ENCODE assay signal across 17 cellular contexts in the genomic region with DNA sequence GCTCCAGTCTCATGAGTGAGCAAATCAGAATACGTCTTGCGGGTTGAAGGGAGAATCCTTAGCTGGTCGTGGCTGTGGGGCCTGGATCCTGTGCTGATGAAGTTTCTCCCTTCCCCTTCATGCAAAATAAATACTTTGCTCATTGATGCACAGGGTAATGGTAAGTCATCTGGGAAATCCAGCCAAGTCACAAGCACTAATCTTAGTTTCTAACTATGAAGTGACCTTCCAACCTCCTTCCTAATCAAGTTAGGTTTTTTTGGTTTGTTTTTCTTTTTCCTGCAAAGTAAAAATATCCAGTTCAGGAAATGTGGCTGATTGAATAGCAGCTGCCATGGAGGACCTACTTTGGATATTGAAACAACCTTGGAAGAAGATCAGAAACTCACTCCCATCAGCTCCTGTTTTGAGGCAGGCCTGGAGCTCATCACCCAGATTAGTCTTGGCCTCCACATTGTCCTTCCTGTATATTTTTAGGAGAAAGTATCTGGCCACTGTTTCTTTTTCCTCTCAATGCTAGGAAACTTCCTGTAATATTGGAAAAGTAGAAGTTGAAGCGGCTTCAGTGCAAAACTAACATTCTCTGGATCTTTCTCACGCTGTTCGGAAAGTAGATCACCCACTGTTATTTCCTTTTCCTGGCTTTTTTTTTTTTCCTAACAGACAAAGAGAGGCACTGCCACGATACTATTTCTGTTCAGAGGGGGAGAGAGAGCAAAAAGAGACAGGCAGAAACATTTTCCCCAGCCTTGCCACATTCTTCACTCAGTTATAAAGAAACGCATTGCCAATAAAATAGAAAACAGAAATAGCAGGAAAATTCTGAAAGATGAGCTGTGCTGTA. TPM values are rescaled to one million over a fixed set of nuclear protein-coding genes. Genes with fewer than 3 reads are reported as not detected.
DNase-seq lines count a peak whose midpoint lies in the region; ATAC-seq, FAIRE-seq and TF ChIP-seq lines count a peak whose summit lies in the region.
"Had no signal": no experiment of that assay in that cellular context is flagged by ENCODE, and none has a peak within 500 bp of the region (broad histone marks: within the 10 kb centered on the region; RNA-seq: fewer than 3 reads in every experiment).

No MANE protein-coding gene starts in this region.

- POLR2A ChIA-PET in HepG2 (lab: Yijun Ruan, JAX): no interaction called here

- H3K27ac ChIP-seq in right lobe of liver (no peak overlapping the region), HepG2 (ENCODE audit: extremely low read length, insufficient read depth, low read length) (no peak overlapping the region), heart left ventricle (peak overlapping the region in 11 of 12 donors; percentile 51 to 76 (median 66)), vagina (peak overlapping the region; percentile 53)
- H3K27ac ChIP-seq: foreskin keratinocyte had no signal

- no peak for TF ChIP-seq POLR2A in right lobe of liver (IDR thresholded peaks at IDR 0.05)
- no peak for TF ChIP-seq POLR2A in HepG2 (IDR thresholded peaks at IDR 0.05; ENCODE audit: insufficient read depth in 1 of 2, low read depth in 2 of 2, low read length in 2 of 2)
- TF ChIP-seq POLR2A in heart left ventricle (IDR thresholded peaks at IDR 0.05): no peak
- TF ChIP-seq POLR2A in vagina (IDR thresholded peaks at IDR 0.05): no peak

- no peak for TF ChIP-seq RAD21 in HepG2 (CRISPR knock-in tag; IDR thresholded peaks at IDR 0.05)

- H4K20me1 ChIP-seq in HepG2 (ENCODE audit: insufficient read depth, low read length): no peaks in the 10 kb centered on the region

- no peak overlapping the region for H2AFZ ChIP-seq in HepG2 (ENCODE audit: low read length)

- FAIRE-seq in HepG2 (lab: Jason Lieb, UNC): no peak
- FAIRE-seq: GM19239 had no signal

- H3K9ac ChIP-seq in HepG2 (ENCODE audit: insufficient read depth, low read depth, low read length): no peak overlapping the region

- H3K4me3 ChIP-seq in right lobe of liver (no peak overlapping the region), HepG2 (replicated peaks in 1 of 3; ENCODE audit: insufficient read depth in 1 of 3, low read depth in 2 of 3, low read length in 3 of 3) (no peak overlapping the region), heart left ventricle (no peak overlapping the region), vagina (no peak overlapping the region)

- H3K36me3 ChIP-seq in right lobe of liver (no peaks in the 10 kb centered on the region), HepG2 (replicated peaks in 1 of 2; ENCODE audit: control insufficient read depth in 1 of 2, insufficient read depth in 2 of 2, low read length in 2 of 2) (no peaks in the 10 kb centered on the region), heart left ventricle (no peaks in the 10 kb centered on the region), vagina (no peaks in the 10 kb centered on the region)

- in situ Hi-C loops in HepG2 (cut with HindIII; ENCODE audit: extremely low pct_ligation_motif_present, low pct_unique_long_range_greater_than_20kb): no loop called here

- no peaks in the 10 kb centered on the region for H3K79me2 ChIP-seq in HepG2 (ENCODE audit: insufficient read depth, low read length)

- ATAC-seq in right lobe of liver: peak; percentile 9 to 31 (median 24)
- no peak for ATAC-seq in HepG2
- ATAC-seq in heart left ventricle: peak in 3 of 4 donors; percentile 47 to 59 (median 54)
- no peak for ATAC-seq in GM21360 (IDR thresholded peaks at IDR 0.05; ENCODE audit: unreplicated experiment)
- no peak for ATAC-seq in HG03196 (IDR thresholded peaks at IDR 0.05; ENCODE audit: unreplicated experiment)
- ATAC-seq: foreskin keratinocyte had no signal

- no TSS peak for BruUV-seq in HepG2 (replicated peaks; lab: Mats Ljungman, UMichigan)

- CTCF ChIA-PET in HepG2 (lab: Yijun Ruan, JAX; ENCODE audit: low intra/inter-chr PET ratio, low total read pairs): no interaction called here

- no peak for TF ChIP-seq EP300 in HepG2 (IDR thresholded peaks at IDR 0.05; ENCODE audit: low read depth in 2 of 2, low read length in 2 of 2)
- TF ChIP-seq EP300 in HepG2 (CRISPR knock-in tag; IDR thresholded peaks at IDR 0.05; ENCODE audit: borderline replicate concordance): no peak

- DNase-seq in right lobe of liver (no peak), HepG2 (ENCODE audit: low spot score) (no peak), heart left ventricle (no peak), neural crest cell (ENCODE audit: low read depth, low spot score) (no peak), vagina (ENCODE audit: extremely low spot score in 2 of 2) (no peak), posterior cingulate gyrus (no peak)
- DNase-seq: activated CD4-positive, alpha-beta T cell treated with anti-CD3 and anti-CD28 coated beads, Interleukin-2, amount 10 ng/mL, durations not matched to agents 7 days and 5 days; activated T-cell treated with anti-CD3 and anti-CD28 coated beads, Interleukin-2, amount 50 U/mL, for 1 hour; COR-L47; foreskin keratinocyte; GDM1; NCI-H2081 treated with DMSO at 0.1 percent for 48 hours had no signal

- WGBS in right lobe of liver (ENCODE audit: insufficient coverage, low coverage, low lambda C conversion rate, missing lambda C conversion rate): 41% methylated on average over 5 of the region's 8 CpGs
- 59% methylated on average over 8 of the region's 8 CpGs for WGBS in HepG2 (ENCODE audit: low lambda C conversion rate)
- WGBS in heart left ventricle, 4 donors: 37 to 51% (median 44%) methylated on average over 8 of the region's 8 CpGs

- H3K9me3 ChIP-seq in right lobe of liver: no peaks in the 10 kb centered on the region
- H3K9me3 ChIP-seq in HepG2 (ENCODE audit: low read length): no peaks in the 10 kb centered on the region
- peaks cover 0 to 12% (median 0%) of the 10 kb centered on the region in 12 donors for H3K9me3 ChIP-seq in heart left ventricle
- H3K9me3 ChIP-seq in vagina: no peaks in the 10 kb centered on the region

- intact Hi-C loops in right lobe of liver (cut with DNase I) (no loop called here), HepG2 (cut with micrococcal nuclease; ENCODE audit: unreplicated experiment) (no loop called here), heart left ventricle (cut with DNase I) (no loop called here), vagina (cut with DNase I) (no loop called here), posterior cingulate gyrus (cut with DNase I) (no loop called here)

- H3K4me2 ChIP-seq in HepG2 (ENCODE audit: low read depth, low read length): no peak overlapping the region

- TF ChIP-seq CTCF in right lobe of liver (IDR thresholded peaks at IDR 0.05): no peak
- TF ChIP-seq CTCF in HepG2 (CRISPR knock-in tag; IDR thresholded peaks at IDR 0.05): no peak
- TF ChIP-seq CTCF in heart left ventricle (IDR thresholded peaks at IDR 0.05): no peak
- TF ChIP-seq CTCF in neural crest cell (conservative IDR thresholded peaks at IDR 0.05): no peak
- no peak for TF ChIP-seq CTCF in vagina (IDR thresholded peaks at IDR 0.05)

- H3K4me3 Mint-ChIP-seq in neural crest cell: no peak overlapping the region
- H3K4me3 Mint-ChIP-seq: activated CD4-positive, alpha-beta T cell treated with anti-CD3 and anti-CD28 coated beads, Interleukin-2, amount 10 ng/mL, durations not matched to agents 7 days and 5 days had no signal

- no peaks in the 10 kb centered on the region for H3K27me3 Mint-ChIP-seq in neural crest cell (ENCODE audit: low read depth)
- H3K27me3 Mint-ChIP-seq: activated CD4-positive, alpha-beta T cell treated with anti-CD3 and anti-CD28 coated beads, Interleukin-2, amount 10 ng/mL, durations not matched to agents 7 days and 5 days had no signal

- H3K4me1 Mint-ChIP-seq in neural crest cell: peaks cover 15% of the 10 kb centered on the region

- H3K27me3 ChIP-seq in right lobe of liver: no peaks in the 10 kb centered on the region
- H3K27me3 ChIP-seq in HepG2 (ENCODE audit: control insufficient read depth in 1 of 2, insufficient read depth in 2 of 2, low read length in 2 of 2): no peaks in the 10 kb centered on the region
- no peaks in the 10 kb centered on the region for H3K27me3 ChIP-seq in heart left ventricle
- H3K27me3 ChIP-seq in vagina: no peaks in the 10 kb centered on the region
- H3K27me3 ChIP-seq: foreskin keratinocyte had no signal

- peak overlapping the region; percentile 44 for H3K27ac Mint-ChIP-seq in neural crest cell (ENCODE audit: unreplicated experiment)
- H3K27ac Mint-ChIP-seq: activated CD4-positive, alpha-beta T cell treated with anti-CD3 and anti-CD28 coated beads, Interleukin-2, amount 10 ng/mL, durations not matched to agents 7 days and 5 days had no signal

- no peaks in the 10 kb centered on the region for H3K36me3 Mint-ChIP-seq in neural crest cell (ENCODE audit: low read depth)

- H3K4me1 ChIP-seq in right lobe of liver: no peaks in the 10 kb centered on the region
- H3K4me1 ChIP-seq in HepG2 (ENCODE audit: insufficient read depth, low read length): peaks cover 6% of the 10 kb centered on the region; the same call in 1 of the 2 replicates
- H3K4me1 ChIP-seq in heart left ventricle: peaks cover 0 to 26% (median 12%) of the 10 kb centered on the region in 12 donors
- peaks cover 20% of the 10 kb centered on the region for H3K4me1 ChIP-seq in vagina
- H3K4me1 ChIP-seq: foreskin keratinocyte had no signal

- no peaks in the 10 kb centered on the region for H3K9me3 Mint-ChIP-seq in neural crest cell

RNA-seq across cellular contexts. Expression of gene ARL11, which starts 12.2 kb away (rescaled TPM):
- total RNA-seq in right lobe of liver (under 1 TPM; 0.18 to 0.53 (median 0.39) TPM), HepG2 (2016; rRNA removed; fragmentation: Illumina TruSeq; extraction: Trizol) (0.04 TPM in 1 of 2 replicates, not detected in the other), heart left ventricle (1 to 10 TPM in 1 of 9 donors, under 1 TPM in 8; 0.13 to 3.0 (median 0.30) TPM), neural crest cell (not detected in 2 replicates), vagina (0.98 TPM)
- not detected in 2 replicates for total RNA-seq in HepG2 (2016; cell fraction: cytosol; rRNA removed; fragmentation: Illumina TruSeq; extraction: Trizol; ENCODE audit: low read depth)
- total RNA-seq in HepG2 (2016; cell fraction: insoluble cytoplasmic fraction; rRNA removed; fragmentation: Illumina TruSeq; extraction: Trizol): 0.06 and 0.07 TPM in 2 replicates
- 0.15 TPM in 1 of 2 replicates, not detected in the other for total RNA-seq in HepG2 (2016; cell fraction: membrane; rRNA removed; fragmentation: Illumina TruSeq; extraction: Trizol)
- 0.12 TPM in 1 of 2 replicates, not detected in the other for total RNA-seq in HepG2 (2016; cell fraction: nucleus; rRNA removed; fragmentation: Illumina TruSeq; extraction: Trizol)
- polyA plus RNA-seq in HepG2 (2011; rRNA removed) (0.17 and 0.22 TPM in 2 replicates), heart left ventricle (under 1 TPM; 0.32 to 0.34 TPM)
- polyA plus RNA-seq in HepG2 (2011; cell fraction: cytosol; rRNA removed): 0.11 and 0.18 TPM in 2 replicates
- polyA plus RNA-seq in HepG2 (2011; cell fraction: nucleus; rRNA removed): 0.05 and 0.09 TPM in 2 replicates
- 0.15 TPM in 2 replicates for polyA plus RNA-seq in HepG2 (2012)
- polyA plus RNA-seq in HepG2 (2016; cell fraction: cytosol; fragmentation: Illumina TruSeq; extraction: Trizol; ENCODE audit: low read depth): 0.03 TPM in 1 of 2 replicates, not detected in the other
- 0.05 and 0.11 TPM in 2 replicates for polyA plus RNA-seq in HepG2 (2016; cell fraction: insoluble cytoplasmic fraction; fragmentation: Illumina TruSeq; extraction: Trizol; ENCODE audit: low read depth)
- 0.06 TPM in 1 of 2 replicates, not detected in the other for polyA plus RNA-seq in HepG2 (2016; cell fraction: membrane; fragmentation: Illumina TruSeq; extraction: Trizol; ENCODE audit: low read depth)
- 0.15 TPM in 1 of 2 replicates, not detected in the other for polyA plus RNA-seq in HepG2 (2016; cell fraction: nucleus; fragmentation: Illumina TruSeq; extraction: Trizol; ENCODE audit: insufficient read depth, low read depth)
- 0.18 TPM in 1 of 2 replicates, not detected in the other for polyA minus RNA-seq in HepG2 (2011; rRNA and poly(A)+ RNA removed; ENCODE audit: low replicate concordance)
- not detected in 2 replicates for polyA minus RNA-seq in HepG2 (2011; cell fraction: cytosol; rRNA and poly(A)+ RNA removed)
- polyA minus RNA-seq in HepG2 (2011; cell fraction: nucleus; rRNA and poly(A)+ RNA removed): 0.25 and 0.26 TPM in 2 replicates
- total RNA-seq: A172, M059J had no signal

RNA-seq across cellular contexts. Expression of gene RCBTB1, which starts 30.7 kb away (rescaled TPM):
- total RNA-seq in right lobe of liver: 1 to 10 TPM; 5.8 to 9.5 (median 7.3) TPM
- 21.6 and 28.3 TPM in 2 replicates for total RNA-seq in HepG2 (2016; rRNA removed; fragmentation: Illumina TruSeq; extraction: Trizol)
- total RNA-seq in HepG2 (2016; cell fraction: cytosol; rRNA removed; fragmentation: Illumina TruSeq; extraction: Trizol; ENCODE audit: low read depth): 3.2 and 3.7 TPM in 2 replicates
- total RNA-seq in HepG2 (2016; cell fraction: insoluble cytoplasmic fraction; rRNA removed; fragmentation: Illumina TruSeq; extraction: Trizol): 21.1 and 26.2 TPM in 2 replicates
- total RNA-seq in HepG2 (2016; cell fraction: membrane; rRNA removed; fragmentation: Illumina TruSeq; extraction: Trizol): 12.9 and 13.0 TPM in 2 replicates
- total RNA-seq in HepG2 (2016; cell fraction: nucleus; rRNA removed; fragmentation: Illumina TruSeq; extraction: Trizol): 21.1 and 23.4 TPM in 2 replicates
- polyA plus RNA-seq in HepG2 (2011; rRNA removed): 11.0 and 13.4 TPM in 2 replicates
- polyA plus RNA-seq in HepG2 (2011; cell fraction: cytosol; rRNA removed): 6.5 and 8.7 TPM in 2 replicates
- 11.5 and 13.2 TPM in 2 replicates for polyA plus RNA-seq in HepG2 (2011; cell fraction: nucleus; rRNA removed)
- polyA plus RNA-seq in HepG2 (2012): 12.5 and 13.4 TPM in 2 replicates
- 1.7 and 1.8 TPM in 2 replicates for polyA plus RNA-seq in HepG2 (2016; cell fraction: cytosol; fragmentation: Illumina TruSeq; extraction: Trizol; ENCODE audit: low read depth)
- polyA plus RNA-seq in HepG2 (2016; cell fraction: insoluble cytoplasmic fraction; fragmentation: Illumina TruSeq; extraction: Trizol; ENCODE audit: low read depth): 24.7 and 26.7 TPM in 2 replicates
- polyA plus RNA-seq in HepG2 (2016; cell fraction: membrane; fragmentation: Illumina TruSeq; extraction: Trizol; ENCODE audit: low read depth): 7.0 and 7.6 TPM in 2 replicates
- polyA plus RNA-seq in HepG2 (2016; cell fraction: nucleus; fragmentation: Illumina TruSeq; extraction: Trizol; ENCODE audit: insufficient read depth, low read depth): 36.4 and 40.4 TPM in 2 replicates
- polyA minus RNA-seq in HepG2 (2011; rRNA and poly(A)+ RNA removed; ENCODE audit: low replicate concordance): 5.9 and 18.2 TPM in 2 replicates
- 8.4 and 9.7 TPM in 2 replicates for polyA minus RNA-seq in HepG2 (2011; cell fraction: cytosol; rRNA and poly(A)+ RNA removed)
- polyA minus RNA-seq in HepG2 (2011; cell fraction: nucleus; rRNA and poly(A)+ RNA removed): 17.5 and 20.1 TPM in 2 replicates
- 10 to 100 TPM; 10.9 to 25.8 (median 17.2) TPM for total RNA-seq in heart left ventricle
- polyA plus RNA-seq in heart left ventricle: 10 to 100 TPM in 1 of 2 donors, 1 to 10 TPM in 1; 8.5 to 10.6 TPM
- total RNA-seq in neural crest cell: 40.0 and 44.1 TPM in 2 replicates
- 10.1 TPM for total RNA-seq in vagina

Comparison
In these comparisons a context has a peak if more than half of its experiments do, and no peak if none do; other contexts are left out.
1. ATAC-seq: peak in right lobe of liver (4 of 4) and heart left ventricle (3 of 4); none in HepG2 (single experiment), GM21360 (single experiment) and HG03196 (single experiment).
2. H3K27ac ChIP-seq: peak in heart left ventricle (11 of 12) and vagina (single experiment); none in right lobe of liver (0 of 3) and HepG2 (single experiment).